In the genomic region with DNA sequence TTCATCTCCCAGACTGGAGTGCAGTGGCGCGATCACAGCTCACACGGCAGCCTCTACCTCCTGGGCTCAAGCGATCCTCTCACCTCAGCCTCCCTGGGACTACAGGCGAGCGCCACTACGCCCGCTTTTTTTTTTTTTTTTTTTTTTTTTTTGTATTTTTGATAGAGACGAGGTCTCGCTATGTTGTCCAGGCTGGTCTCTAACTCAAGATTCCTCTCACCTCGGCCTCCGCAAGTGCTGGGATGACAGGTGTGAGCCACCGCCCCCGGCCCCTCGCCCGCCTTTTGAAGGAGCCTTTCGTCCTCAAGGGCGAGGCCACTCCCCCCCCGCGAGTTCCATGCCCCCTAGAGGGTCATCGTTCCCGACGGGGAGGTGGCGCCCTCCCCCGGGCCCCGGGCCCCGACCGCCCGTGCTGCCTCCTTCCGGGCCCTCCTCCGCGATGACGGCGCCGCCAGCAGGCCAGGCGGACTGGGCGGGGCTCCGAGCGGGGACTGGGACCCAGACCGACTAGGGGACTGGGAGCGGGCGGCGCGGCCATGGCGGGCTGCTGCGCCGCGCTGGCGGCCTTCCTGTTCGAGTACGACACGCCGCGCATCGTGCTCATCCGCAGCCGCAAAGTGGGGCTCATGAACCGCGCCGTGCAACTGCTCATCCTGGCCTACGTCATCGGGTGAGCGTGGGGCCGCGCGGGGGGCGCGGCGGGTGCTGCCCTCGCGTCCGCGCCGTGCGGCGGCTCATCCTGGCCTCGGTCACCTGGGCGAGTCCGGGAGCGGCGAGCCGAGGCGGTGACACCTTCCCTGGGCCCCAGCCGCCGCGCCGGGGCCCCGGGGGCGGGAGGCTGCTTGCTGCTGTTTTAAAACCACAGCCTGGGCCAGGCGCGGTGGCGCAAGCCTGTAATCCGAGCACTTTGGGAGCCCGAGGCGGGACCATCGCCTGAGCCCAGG, we compare ENCODE assay signal across 8 cellular contexts. TPM values are rescaled to one million over a fixed set of nuclear protein-coding genes. Genes with fewer than 3 reads are reported as not detected.
A peak's percentile ranks its signal among the peaks of the same experiment; 100 is the strongest.
DNase-seq lines count a peak whose midpoint lies in the region; ATAC-seq and TF ChIP-seq lines count a peak whose summit lies in the region.

A gene with protein sequence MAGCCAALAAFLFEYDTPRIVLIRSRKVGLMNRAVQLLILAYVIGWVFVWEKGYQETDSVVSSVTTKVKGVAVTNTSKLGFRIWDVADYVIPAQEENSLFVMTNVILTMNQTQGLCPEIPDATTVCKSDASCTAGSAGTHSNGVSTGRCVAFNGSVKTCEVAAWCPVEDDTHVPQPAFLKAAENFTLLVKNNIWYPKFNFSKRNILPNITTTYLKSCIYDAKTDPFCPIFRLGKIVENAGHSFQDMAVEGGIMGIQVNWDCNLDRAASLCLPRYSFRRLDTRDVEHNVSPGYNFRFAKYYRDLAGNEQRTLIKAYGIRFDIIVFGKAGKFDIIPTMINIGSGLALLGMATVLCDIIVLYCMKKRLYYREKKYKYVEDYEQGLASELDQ (plus strand): TSS at position 501 of the 944 bp plus-strand sequence. CDS start 36 bp downstream, at position 537.

- no peaks in the 10 kb centered on the region for H3K36me3 Mint-ChIP-seq in endothelial cell (ENCODE audit: low read depth, unreplicated experiment)

- H3K4me1 Mint-ChIP-seq in endothelial cell (ENCODE audit: unreplicated experiment): peaks cover 5% of the 10 kb centered on the region

- peaks cover 5% of the 10 kb centered on the region for H3K27me3 Mint-ChIP-seq in endothelial cell (ENCODE audit: unreplicated experiment)

- DNase-seq in CMK (ENCODE audit: low read depth) (peak; percentile 84), HPDE6-E6E7 (ENCODE audit: extremely low spot score) (peak; percentile 58), NOMO-1 treated with dmso at 0.1 percent for 144 hours (lab: John Stamatoyannopoulos, UW; ENCODE audit: unreplicated experiment) (peak; percentile 88), endothelial cell (ENCODE audit: low spot score) (peak; percentile 85), middle frontal gyrus (ENCODE audit: extremely low spot score, low spot score) (peak; percentile 70)
- peak; percentile 76 for DNase-seq in activated CD8-positive, alpha-beta memory T cell treated with anti-CD3 and anti-CD28 coated beads, Interleukin-2, amount 50 U/mL, for 1 hour (ENCODE audit: extremely low read depth)
- peak; percentile 54 to 68 for DNase-seq in stimulated activated CD8-positive, alpha-beta memory T cell treated with anti-CD3 and anti-CD28 coated beads, Interleukin-4, amount 100 ng/mL, for 1 hour (ENCODE audit: low read depth in 2 of 2, low spot score in 1 of 2)

- TF ChIP-seq CTCF in endothelial cell (IDR thresholded peaks at IDR 0.05; ENCODE audit: unreplicated experiment): no peak

- ATAC-seq in GM19463 (IDR thresholded peaks at IDR 0.05; ENCODE audit: unreplicated experiment): peak; percentile 84

- H3K27ac Mint-ChIP-seq in endothelial cell (ENCODE audit: unreplicated experiment): peak within 1 kb of the TSS; percentile 64

- peak within 1 kb of the TSS; percentile 93 for H3K4me3 Mint-ChIP-seq in endothelial cell (ENCODE audit: unreplicated experiment)

- H3K9me3 Mint-ChIP-seq in endothelial cell (ENCODE audit: unreplicated experiment): peaks cover 4% of the 10 kb centered on the region

RNA-seq across cellular contexts. Expression of the gene that starts here (rescaled TPM):
- 20.0 TPM for total RNA-seq in endothelial cell (ENCODE audit: unreplicated experiment)

Comparison
In these comparisons a context has a peak if more than half of its experiments do, and no peak if none do; other contexts are left out.
1. Peak in every context shown above with its lines: DNase-seq and ATAC-seq.